ENCODE assay signal across 1 cellular context in genomic region chrX:149006235-149006634, GRCh38.
TF ChIP-seq lines count a peak whose summit lies in the region.

No MANE protein-coding gene starts in this region.

TF ChIP-seq in GM12878, 131 proteins besides CTCF, POLR2A, EP300 and RAD21 (continued from another document):
- no peak for TF ChIP-seq ATF2 (IDR thresholded peaks at IDR 0.05; ENCODE audit: low read length)
TF ChIP-seq in GM12878: peak in this region for 1.
